Comparison of ENCODE assay signal across 1 cellular context in the genomic region with DNA sequence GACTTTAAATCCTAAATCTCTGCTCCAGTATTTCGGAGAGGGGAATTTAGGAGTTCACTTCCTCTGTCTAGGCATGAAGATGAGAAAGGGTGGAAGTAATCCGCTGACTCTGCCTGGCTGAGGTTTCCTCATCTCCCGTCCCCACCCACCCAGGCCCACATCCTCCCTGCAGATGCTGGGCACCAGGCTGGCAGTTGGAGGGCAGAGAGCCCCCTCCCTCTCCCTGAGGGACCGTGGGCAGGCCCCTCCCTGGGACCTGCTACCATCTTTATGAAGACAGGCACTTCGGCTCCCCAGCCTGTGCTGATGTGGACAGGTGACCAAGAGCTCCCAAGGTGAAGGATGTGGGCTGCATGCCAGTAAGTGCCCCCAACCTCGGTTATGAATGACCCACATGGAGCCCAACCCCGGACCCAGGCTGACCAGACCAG.
TF ChIP-seq lines count a peak whose summit lies in the region.

No MANE protein-coding gene starts in this region.

TF ChIP-seq in K562, 482 proteins besides CTCF, POLR2A, EP300 and RAD21:
- TF ChIP-seq, protein P1, sequence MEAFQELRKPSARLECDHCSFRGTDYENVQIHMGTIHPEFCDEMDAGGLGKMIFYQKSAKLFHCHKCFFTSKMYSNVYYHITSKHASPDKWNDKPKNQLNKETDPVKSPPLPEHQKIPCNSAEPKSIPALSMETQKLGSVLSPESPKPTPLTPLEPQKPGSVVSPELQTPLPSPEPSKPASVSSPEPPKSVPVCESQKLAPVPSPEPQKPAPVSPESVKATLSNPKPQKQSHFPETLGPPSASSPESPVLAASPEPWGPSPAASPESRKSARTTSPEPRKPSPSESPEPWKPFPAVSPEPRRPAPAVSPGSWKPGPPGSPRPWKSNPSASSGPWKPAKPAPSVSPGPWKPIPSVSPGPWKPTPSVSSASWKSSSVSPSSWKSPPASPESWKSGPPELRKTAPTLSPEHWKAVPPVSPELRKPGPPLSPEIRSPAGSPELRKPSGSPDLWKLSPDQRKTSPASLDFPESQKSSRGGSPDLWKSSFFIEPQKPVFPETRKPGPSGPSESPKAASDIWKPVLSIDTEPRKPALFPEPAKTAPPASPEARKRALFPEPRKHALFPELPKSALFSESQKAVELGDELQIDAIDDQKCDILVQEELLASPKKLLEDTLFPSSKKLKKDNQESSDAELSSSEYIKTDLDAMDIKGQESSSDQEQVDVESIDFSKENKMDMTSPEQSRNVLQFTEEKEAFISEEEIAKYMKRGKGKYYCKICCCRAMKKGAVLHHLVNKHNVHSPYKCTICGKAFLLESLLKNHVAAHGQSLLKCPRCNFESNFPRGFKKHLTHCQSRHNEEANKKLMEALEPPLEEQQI (IDR thresholded peaks at IDR 0.05) = no peak
- no peak for TF ChIP-seq NBN (IDR thresholded peaks at IDR 0.05; ENCODE audit: low read depth)
- no peak for TF ChIP-seq L3MBTL2 (IDR thresholded peaks at IDR 0.05)
- TF ChIP-seq, protein P2, sequence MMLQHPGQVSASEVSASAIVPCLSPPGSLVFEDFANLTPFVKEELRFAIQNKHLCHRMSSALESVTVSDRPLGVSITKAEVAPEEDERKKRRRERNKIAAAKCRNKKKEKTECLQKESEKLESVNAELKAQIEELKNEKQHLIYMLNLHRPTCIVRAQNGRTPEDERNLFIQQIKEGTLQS (IDR thresholded peaks at IDR 0.05) = no peak
- TF ChIP-seq, protein P2 (CRISPR knock-in tag; conservative IDR thresholded peaks at IDR 0.05) = no peak
- no peak for TF ChIP-seq ZNF764 (CRISPR knock-in tag; IDR thresholded peaks at IDR 0.05; ENCODE audit: low read depth)
- TF ChIP-seq, protein P3, sequence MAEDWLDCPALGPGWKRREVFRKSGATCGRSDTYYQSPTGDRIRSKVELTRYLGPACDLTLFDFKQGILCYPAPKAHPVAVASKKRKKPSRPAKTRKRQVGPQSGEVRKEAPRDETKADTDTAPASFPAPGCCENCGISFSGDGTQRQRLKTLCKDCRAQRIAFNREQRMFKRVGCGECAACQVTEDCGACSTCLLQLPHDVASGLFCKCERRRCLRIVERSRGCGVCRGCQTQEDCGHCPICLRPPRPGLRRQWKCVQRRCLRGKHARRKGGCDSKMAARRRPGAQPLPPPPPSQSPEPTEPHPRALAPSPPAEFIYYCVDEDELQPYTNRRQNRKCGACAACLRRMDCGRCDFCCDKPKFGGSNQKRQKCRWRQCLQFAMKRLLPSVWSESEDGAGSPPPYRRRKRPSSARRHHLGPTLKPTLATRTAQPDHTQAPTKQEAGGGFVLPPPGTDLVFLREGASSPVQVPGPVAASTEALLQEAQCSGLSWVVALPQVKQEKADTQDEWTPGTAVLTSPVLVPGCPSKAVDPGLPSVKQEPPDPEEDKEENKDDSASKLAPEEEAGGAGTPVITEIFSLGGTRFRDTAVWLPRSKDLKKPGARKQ (CRISPR knock-in tag; IDR thresholded peaks at IDR 0.05) = no peak
